Comparison of ENCODE assay signal across 8 cellular contexts in genomic region chr1:64933296-64934070, GRCh38. TPM values are rescaled to one million over a fixed set of nuclear protein-coding genes. Genes with fewer than 3 reads are reported as not detected.
DNase-seq lines count a peak whose midpoint lies in the region; ATAC-seq and TF ChIP-seq lines count a peak whose summit lies in the region.

No MANE protein-coding gene starts in this region.

- H3K4me1 ChIP-seq in lower lobe of right lung (peaks cover 56% of the 10 kb centered on the region), uterus (peaks cover 4 to 6% of the 10 kb centered on the region in 2 donors)

- DNase-seq in AG08396 (ENCODE audit: low spot score) (peak; percentile 78), KBM-7 (peak; percentile 65), brain microvascular endothelial cell (peak; percentile 95), lower lobe of right lung (no peak), uterus (peak; percentile 35 to 54)
- no peak for DNase-seq in stimulated activated CD4-positive, alpha-beta T cell treated with anti-CD3 and anti-CD28 coated beads, Interleukin-4, amount 100 ng/mL, for 1 hour
- no peak for DNase-seq in stimulated activated naive CD4-positive, alpha-beta T cell treated with Interleukin-2 at 50 U/mL for 16 hours (lab: John Stamatoyannopoulos, UW)

- TF ChIP-seq POLR2A in uterus (IDR thresholded peaks at IDR 0.05) = no peak

- H3K27ac ChIP-seq in brain microvascular endothelial cell = peak overlapping the region; percentile 100
- H3K27ac ChIP-seq in lower lobe of right lung = peak overlapping the region; percentile 78
- peak overlapping the region; percentile 76 for H3K27ac ChIP-seq in uterus

- intact Hi-C loops in lower lobe of right lung (cut with DNase I) = no loop called here
- intact Hi-C loops in uterus (cut with DNase I; ENCODE audit: low total_unique reads) = no loop called here

- H3K4me3 ChIP-seq in brain microvascular endothelial cell (ENCODE audit: low read depth, low read length) = peak overlapping the region; percentile 6
- no peak overlapping the region for H3K4me3 ChIP-seq in lower lobe of right lung
- H3K4me3 ChIP-seq in uterus = no peak overlapping the region

- H3K9me3 ChIP-seq in lower lobe of right lung (no peaks in the 10 kb centered on the region), uterus (no peaks in the 10 kb centered on the region)

- H3K36me3 ChIP-seq in brain microvascular endothelial cell (replicated peaks) (no peaks in the 10 kb centered on the region), lower lobe of right lung (no peaks in the 10 kb centered on the region), uterus (no peaks in the 10 kb centered on the region)

- no peaks in the 10 kb centered on the region for H3K27me3 ChIP-seq in brain microvascular endothelial cell (replicated peaks)
- H3K27me3 ChIP-seq in lower lobe of right lung (ENCODE audit: low read depth) = no peaks in the 10 kb centered on the region
- no peaks in the 10 kb centered on the region for H3K27me3 ChIP-seq in uterus

- TF ChIP-seq CTCF in brain microvascular endothelial cell (IDR thresholded peaks at IDR 0.05; ENCODE audit: low read depth, low read length, missing control alignments) (no peak), lower lobe of right lung (IDR thresholded peaks at IDR 0.05) (no peak), uterus (IDR thresholded peaks at IDR 0.05) (no peak)

- in situ Hi-C loops in KBM-7 (cut with MboI; ENCODE audit: low pct_unique_long_range_greater_than_20kb, low sequenced_read_pairs) (no loop called here), brain microvascular endothelial cell (cut with HindIII; ENCODE audit: low pct_ligation_motif_present, low sequenced_read_pairs) (no loop called here)

- ATAC-seq in lower lobe of right lung = peak; percentile 89 to 92
- no peak for ATAC-seq in HG02870 (IDR thresholded peaks at IDR 0.05; ENCODE audit: unreplicated experiment)

RNA-seq across cellular contexts. Expression of gene JAK1, which starts 32.9 kb away (rescaled TPM):
- 156 TPM for total RNA-seq in lower lobe of right lung
- total RNA-seq in uterus = 100 to 1,000 TPM in 3 of 4 donors, 10 to 100 TPM in 1; 70.9 to 136 (median 125) TPM

Comparison
In these comparisons a context has a peak if more than half of its experiments do, and no peak if none do; other contexts are left out.
1. DNase-seq: peak in AG08396 (single experiment), KBM-7 (single experiment), brain microvascular endothelial cell (single experiment) and uterus (2 of 2); none in lower lobe of right lung (single experiment), stimulated activated CD4-positive, alpha-beta T cell treated with anti-CD3 and anti-CD28 coated beads, Interleukin-4, amount 100 ng/mL, for 1 hour (single experiment) and stimulated activated naive CD4-positive, alpha-beta T cell treated with Interleukin-2 at 50 U/mL for 16 hours (single experiment).
2. Peak in every context shown above with its lines, with median percentiles within 50 percentile points of each other: H3K27ac ChIP-seq.